24 cellular contexts compared by ENCODE assay signal in genomic region chr15:70470556-70471191, GRCh38.
DNase-seq lines count a peak whose midpoint lies in the region; ATAC-seq, FAIRE-seq and TF ChIP-seq lines count a peak whose summit lies in the region.
"Had no signal": no experiment of that assay in that cellular context is flagged by ENCODE, and none has a peak within 500 bp of the region (broad histone marks: within the 10 kb centered on the region; RNA-seq: fewer than 3 reads in every experiment).

No MANE protein-coding gene starts in this region.

- no peak for FAIRE-seq in bronchial epithelial cell (lab: Jason Lieb, UNC)
- FAIRE-seq: A204.1, D721Med had no signal

- no peak overlapping the region for H3K4me3 Mint-ChIP-seq in natural killer cell treated with Interleukin-12 subunit alpha and Interleukin-12 subunit beta and Interleukin-15 and Interleukin-18, amount 100 ng/mL, for 72 hours
- H3K4me3 Mint-ChIP-seq in natural killer cell (no peak overlapping the region), T-cell (no peak overlapping the region)
- H3K4me3 Mint-ChIP-seq in stimulated activated naive B cell treated with anti-CD40 and anti-IgM and Interleukin-4, amounts not matched to agents 10 μg/mL and 1 μg/mL and 100 μg/mL, for 72 hours = no peak overlapping the region
- H3K4me3 Mint-ChIP-seq: CD4-positive, alpha-beta T cell; T-helper 1 cell treated with Interleukin-12 subunit alpha and Interleukin-12 subunit beta and Interleukin-4 antibody, amounts not matched to agents 30 μg/mL and 1 μg/mL, for 36 hours had no signal

- POLR2A ChIA-PET in PC-9 (lab: Charles Lee; ENCODE audit: unreplicated experiment) (no interaction called here), T-cell (lab: Charles Lee) (interaction anchor here in 1 of 2 donors (0.6 kb wide), 1 partner anchor 1019 kb away, joined by 3 read pairs; no protein-coding TSS in a partner anchor)

- no TSS peak for BruUV-seq in PC-9 (replicated peaks; lab: Mats Ljungman, UMichigan)

- intact Hi-C loops in natural killer cell (cut with micrococcal nuclease) = no loop called here
- intact Hi-C loops in PC-9 (cut with micrococcal nuclease; ENCODE audit: unreplicated experiment) = no loop called here
- intact Hi-C loops in prostate gland (cut with DNase I) = loop anchor here (10.0 kb wide), 1 partner anchor 756 kb away; no protein-coding TSS in a partner anchor

- no peaks in the 10 kb centered on the region for H4K20me1 ChIP-seq in PC-9 (ENCODE audit: insufficient read depth)

- peaks cover 16 to 25% of the 10 kb centered on the region in 2 donors for H3K4me1 Mint-ChIP-seq in natural killer cell treated with Interleukin-12 subunit alpha and Interleukin-12 subunit beta and Interleukin-15 and Interleukin-18, amount 100 ng/mL, for 72 hours (ENCODE audit: low read depth in 2 of 2)
- H3K4me1 Mint-ChIP-seq in natural killer cell (peaks cover 11 to 22% of the 10 kb centered on the region in 2 donors), T-cell (peaks cover 19 to 25% (median 20%) of the 10 kb centered on the region in 3 donors)
- peaks cover 14 to 35% of the 10 kb centered on the region in 2 donors for H3K4me1 Mint-ChIP-seq in stimulated activated naive B cell treated with anti-CD40 and anti-IgM and Interleukin-4, amounts not matched to agents 10 μg/mL and 1 μg/mL and 100 μg/mL, for 72 hours

- peaks cover 38% of the 10 kb centered on the region for H3F3A ChIP-seq in PC-9 (ENCODE audit: insufficient read depth, low read depth)

- H3K9me2 ChIP-seq in PC-9 (ENCODE audit: insufficient read depth) = no peaks in the 10 kb centered on the region

- H3K27me3 ChIP-seq in PC-9 (ENCODE audit: insufficient read depth, low read depth) (no peaks in the 10 kb centered on the region), bronchial epithelial cell (ENCODE audit: control insufficient read depth, insufficient read depth, low read length) (peaks cover 17% of the 10 kb centered on the region), prostate gland (replicated peaks; ENCODE audit: insufficient read depth) (no peaks in the 10 kb centered on the region)

- peak; percentile 35 for DNase-seq in natural killer cell treated with Interleukin-12 subunit alpha and Interleukin-12 subunit beta and Interleukin-15 and Interleukin-18, amount 100 ng/mL, for 72 hours (ENCODE audit: low spot score)
- DNase-seq in natural killer cell (no peak), PC-9 (peak; percentile 62 to 81), bronchial epithelial cell (ENCODE audit: low read depth) (peak; percentile 29), prostate gland (ENCODE audit: low spot score) (no peak), T-cell (no peak), activated gamma-delta T cell treated with Interleukin-2 at 50 U/mL for 16 hours (no peak)
- DNase-seq in stimulated activated naive B cell treated with anti-CD40 and anti-IgM and Interleukin-4, amounts not matched to agents 10 μg/mL and 1 μg/mL and 100 μg/mL, for 72 hours = no peak
- DNase-seq: CD4-positive, alpha-beta T cell; DMS53; GF-D8; GM23248; H7; KBM-7; MM.1S; NCI-H2081 treated with DMSO at 0.1 percent for 48 hours; NCI-H774; SIG-M5 had no signal

- H2AFZ ChIP-seq in PC-9 = no peak overlapping the region
- H2AFZ ChIP-seq: GM23248 had no signal

- H3K27ac Mint-ChIP-seq in natural killer cell treated with Interleukin-12 subunit alpha and Interleukin-12 subunit beta and Interleukin-15 and Interleukin-18, amount 100 ng/mL, for 72 hours = no peak overlapping the region
- H3K27ac Mint-ChIP-seq in natural killer cell (no peak overlapping the region), T-cell (no peak overlapping the region)
- H3K27ac Mint-ChIP-seq in stimulated activated naive B cell treated with anti-CD40 and anti-IgM and Interleukin-4, amounts not matched to agents 10 μg/mL and 1 μg/mL and 100 μg/mL, for 72 hours = no peak overlapping the region
- H3K27ac Mint-ChIP-seq: CD4-positive, alpha-beta T cell had no signal

- WGBS in prostate gland = 89% methylated on average over 7 of the region's 7 CpGs

- no peak overlapping the region for H3K4me3 ChIP-seq in PC-9
- H3K4me3 ChIP-seq in bronchial epithelial cell (ENCODE audit: low read depth, low read length) = no peak overlapping the region
- no peak overlapping the region for H3K4me3 ChIP-seq in prostate gland
- H3K4me3 ChIP-seq: BLaER1, GM23248, SK-N-MC had no signal

- H3K27me3 Mint-ChIP-seq in natural killer cell treated with Interleukin-12 subunit alpha and Interleukin-12 subunit beta and Interleukin-15 and Interleukin-18, amount 100 ng/mL, for 72 hours = peaks cover 40 to 47% of the 10 kb centered on the region in 2 donors
- H3K27me3 Mint-ChIP-seq in natural killer cell (ENCODE audit: low read depth in 2 of 2) (peaks cover 40 to 83% of the 10 kb centered on the region in 2 donors), T-cell (peaks cover 0 to 14% of the 10 kb centered on the region in 2 donors)
- H3K27me3 Mint-ChIP-seq in stimulated activated naive B cell treated with anti-CD40 and anti-IgM and Interleukin-4, amounts not matched to agents 10 μg/mL and 1 μg/mL and 100 μg/mL, for 72 hours = peaks cover 28 to 65% of the 10 kb centered on the region in 2 donors

- H3K36me3 Mint-ChIP-seq in natural killer cell treated with Interleukin-12 subunit alpha and Interleukin-12 subunit beta and Interleukin-15 and Interleukin-18, amount 100 ng/mL, for 72 hours = no peaks in the 10 kb centered on the region
- H3K36me3 Mint-ChIP-seq in natural killer cell (no peaks in the 10 kb centered on the region), T-cell (no peaks in the 10 kb centered on the region)
- no peaks in the 10 kb centered on the region for H3K36me3 Mint-ChIP-seq in stimulated activated naive B cell treated with anti-CD40 and anti-IgM and Interleukin-4, amounts not matched to agents 10 μg/mL and 1 μg/mL and 100 μg/mL, for 72 hours

- no peak for TF ChIP-seq POLR2A in prostate gland (IDR thresholded peaks at IDR 0.05)

- TF ChIP-seq CTCF in natural killer cell (IDR thresholded peaks at IDR 0.05) (no peak), PC-9 (conservative IDR thresholded peaks at IDR 0.05) (no peak), bronchial epithelial cell (IDR thresholded peaks at IDR 0.05; ENCODE audit: insufficient read depth, low read length, severe bottlenecking) (no peak), prostate gland (IDR thresholded peaks at IDR 0.05) (no peak)

- H3K9me3 ChIP-seq in PC-9 (ENCODE audit: insufficient read depth, low read depth) = no peaks in the 10 kb centered on the region
- no peaks in the 10 kb centered on the region for H3K9me3 ChIP-seq in prostate gland
- H3K9me3 ChIP-seq: BLaER1 had no signal

- H3K27ac ChIP-seq in PC-9 (peak overlapping the region; percentile 78), prostate gland (no peak overlapping the region)
- H3K27ac ChIP-seq: BLaER1, GM23248, RWPE1, SK-N-MC had no signal

- CTCF ChIA-PET in PC-9 (lab: Charles Lee) = no interaction called here
- CTCF ChIA-PET in T-cell (lab: Charles Lee) = interaction anchor here in 1 of 2 donors (0.5 kb wide), 1 partner anchor 763 kb away, joined by 3 read pairs; no protein-coding TSS in a partner anchor

- H3K36me3 ChIP-seq in PC-9 (ENCODE audit: low read depth) (no peaks in the 10 kb centered on the region), bronchial epithelial cell (ENCODE audit: control insufficient read depth, insufficient read depth, low read length) (no peaks in the 10 kb centered on the region), prostate gland (no peaks in the 10 kb centered on the region)
- H3K36me3 ChIP-seq: BLaER1 had no signal

- no peaks in the 10 kb centered on the region for H3K9me3 Mint-ChIP-seq in natural killer cell treated with Interleukin-12 subunit alpha and Interleukin-12 subunit beta and Interleukin-15 and Interleukin-18, amount 100 ng/mL, for 72 hours
- no peaks in the 10 kb centered on the region for H3K9me3 Mint-ChIP-seq in natural killer cell
- peaks cover 0 to 3% of the 10 kb centered on the region in 2 donors for H3K9me3 Mint-ChIP-seq in stimulated activated naive B cell treated with anti-CD40 and anti-IgM and Interleukin-4, amounts not matched to agents 10 μg/mL and 1 μg/mL and 100 μg/mL, for 72 hours
- no peaks in the 10 kb centered on the region for H3K9me3 Mint-ChIP-seq in T-cell
- H3K9me3 Mint-ChIP-seq: CD4-positive, alpha-beta T cell had no signal

- H3K4me2 ChIP-seq in PC-9 = peak overlapping the region; percentile 43
- H3K4me2 ChIP-seq: BLaER1 had no signal

- H3K4me1 ChIP-seq in PC-9 (replicated peaks; ENCODE audit: insufficient read depth) (peaks cover 66% of the 10 kb centered on the region), prostate gland (replicated peaks) (peaks cover 3% of the 10 kb centered on the region)

- H3K79me2 ChIP-seq in PC-9 (ENCODE audit: low read depth) = no peaks in the 10 kb centered on the region

- ATAC-seq in natural killer cell treated with Interleukin-12 subunit alpha and Interleukin-12 subunit beta and Interleukin-15 and Interleukin-18, amount 100 ng/mL, for 72 hours = no peak
- ATAC-seq in natural killer cell (no peak), T-cell (replicated peaks in 1 of 4) (no peak)
- peak; percentile 52 to 70 for ATAC-seq in stimulated activated naive B cell treated with anti-CD40 and anti-IgM and Interleukin-4, amounts not matched to agents 10 μg/mL and 1 μg/mL and 100 μg/mL, for 72 hours (replicated peaks)

Comparison
In these comparisons a context has a peak if more than half of its experiments do, and no peak if none do; other contexts are left out.
1. DNase-seq: peak in natural killer cell treated with Interleukin-12 subunit alpha and Interleukin-12 subunit beta and Interleukin-15 and Interleukin-18, amount 100 ng/mL, for 72 hours (single experiment), PC-9 (2 of 2) and bronchial epithelial cell (single experiment); none in natural killer cell (single experiment), stimulated activated naive B cell treated with anti-CD40 and anti-IgM and Interleukin-4, amounts not matched to agents 10 μg/mL and 1 μg/mL and 100 μg/mL, for 72 hours (single experiment), prostate gland (single experiment), T-cell (0 of 34) and activated gamma-delta T cell treated with Interleukin-2 at 50 U/mL for 16 hours (single experiment).
2. ATAC-seq: peak in stimulated activated naive B cell treated with anti-CD40 and anti-IgM and Interleukin-4, amounts not matched to agents 10 μg/mL and 1 μg/mL and 100 μg/mL, for 72 hours (2 of 2); none in natural killer cell treated with Interleukin-12 subunit alpha and Interleukin-12 subunit beta and Interleukin-15 and Interleukin-18, amount 100 ng/mL, for 72 hours (0 of 2), natural killer cell (0 of 3) and T-cell (0 of 4).